In the genomic region with DNA sequence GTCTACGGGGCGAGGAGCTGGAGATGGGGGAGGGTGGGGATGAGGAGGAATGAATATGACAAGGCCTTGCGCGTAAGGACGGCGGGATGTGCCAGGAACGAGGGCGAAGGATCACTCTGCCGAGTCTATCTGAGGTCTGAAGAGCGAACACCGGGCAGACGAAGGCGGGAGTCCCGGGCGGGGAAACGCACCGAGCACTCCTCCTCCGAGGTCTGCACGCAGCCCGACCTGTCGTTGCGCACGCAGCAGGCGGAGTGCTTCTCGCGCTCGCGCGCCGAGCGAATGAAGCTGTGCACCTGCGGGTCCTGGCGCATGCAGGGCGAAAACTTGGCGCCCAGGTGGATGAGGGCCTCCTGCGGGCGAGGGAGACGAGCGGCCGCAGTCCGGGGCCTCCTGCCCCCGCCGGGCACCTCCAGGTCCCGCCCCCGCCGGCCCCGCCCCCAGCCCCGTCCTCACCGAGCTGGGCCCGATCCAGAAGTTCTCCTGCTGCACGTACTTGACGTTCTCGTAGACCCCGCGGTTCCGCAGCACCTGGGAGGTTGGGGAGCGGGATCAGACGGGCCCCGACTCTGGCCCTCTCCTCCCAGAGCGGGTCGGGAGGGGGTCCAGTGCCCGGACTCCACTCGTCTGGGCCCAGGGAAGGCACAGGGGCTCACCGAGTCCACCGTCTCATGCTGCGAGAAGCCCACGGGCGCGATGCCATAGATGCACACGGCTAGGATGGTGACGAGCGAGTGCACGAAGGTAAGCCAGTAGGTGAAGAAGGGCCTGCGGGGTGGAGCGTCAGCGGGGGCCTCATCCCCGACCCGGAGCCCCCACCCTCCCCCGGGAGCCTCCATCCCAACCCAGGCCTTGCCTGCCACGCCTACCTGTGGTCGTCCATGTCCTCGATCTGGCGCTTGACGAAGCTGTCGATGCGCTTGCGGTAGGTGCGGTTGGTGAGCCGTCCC, we compare ENCODE assay signal across 16 cellular contexts. TPM values are rescaled to one million over a fixed set of nuclear protein-coding genes. Genes with fewer than 3 reads are reported as not detected.
DNase-seq lines count a peak whose midpoint lies in the region; ATAC-seq and TF ChIP-seq lines count a peak whose summit lies in the region.
"Had no signal": no experiment of that assay in that cellular context is flagged by ENCODE, and none has a peak within 500 bp of the region (broad histone marks: within the 10 kb centered on the region; RNA-seq: fewer than 3 reads in every experiment).

No MANE protein-coding gene starts in this region.

- H3K9ac ChIP-seq in neuronal stem cell (ENCODE audit: low read depth, low read length, poor library complexity), result peak overlapping the region; percentile 44

- no peak overlapping the region for H3K27ac Mint-ChIP-seq in chondrocyte (ENCODE audit: unreplicated experiment)
- H3K27ac Mint-ChIP-seq: CD4-positive, CD25-positive, alpha-beta regulatory T cell had no signal

- H3K36me3 ChIP-seq in neuronal stem cell (replicated peaks in 1 of 2; ENCODE audit: control insufficient read depth in 2 of 2, insufficient read depth in 2 of 2, low read length in 2 of 2), result peaks cover 68 to 83% of the 10 kb centered on the region in 2 donors
- H3K36me3 ChIP-seq in OCI-LY7 (ENCODE audit: insufficient read depth, low read length), result peaks cover 27% of the 10 kb centered on the region

- WGBS in neuronal stem cell (ENCODE audit: extremely low coverage in 2 of 2, insufficient read length in 2 of 2, insufficient replicate concordance in 1 of 2), 2 donors, result no CpG with 5 or more reads among the region's 89 CpGs

- peaks cover 7% of the 10 kb centered on the region for H3K4me1 Mint-ChIP-seq in chondrocyte (ENCODE audit: low read depth)

- H3K4me1 ChIP-seq in neuronal stem cell (ENCODE audit: control insufficient read depth in 2 of 2, insufficient read depth in 1 of 2, low read depth in 1 of 2, low read length in 2 of 2) (no peaks in the 10 kb centered on the region), OCI-LY7 (ENCODE audit: insufficient read depth, low read length, poor library complexity, severe bottlenecking) (no peaks in the 10 kb centered on the region)
- H3K4me1 ChIP-seq: Caco-2 had no signal

- no peaks in the 10 kb centered on the region for H3K27me3 Mint-ChIP-seq in chondrocyte (ENCODE audit: low read depth)

- H3K36me3 Mint-ChIP-seq in chondrocyte (ENCODE audit: low read depth), result peaks cover 33% of the 10 kb centered on the region

- no peak overlapping the region for H2BK15ac ChIP-seq in neuronal stem cell (ENCODE audit: low read length)

- CTCF ChIA-PET in OCI-LY7 (lab: Charles Lee; ENCODE audit: unreplicated experiment), result no interaction called here

- no peak for TF ChIP-seq CTCF in chondrocyte (IDR thresholded peaks at IDR 0.05)
- no peak for TF ChIP-seq CTCF in OCI-LY7 (conservative IDR thresholded peaks at IDR 0.05; ENCODE audit: low read length)

- no peaks in the 10 kb centered on the region for H4K20me1 ChIP-seq in OCI-LY7 (ENCODE audit: insufficient read depth, low read length)

- no peak for ATAC-seq in GM19395 (IDR thresholded peaks at IDR 0.05; ENCODE audit: unreplicated experiment)

- no peaks in the 10 kb centered on the region for H3K79me1 ChIP-seq in neuronal stem cell (ENCODE audit: low read depth, low read length)

- H4K8ac ChIP-seq in neuronal stem cell (ENCODE audit: low read depth, low read length), result no peak overlapping the region

- H3K9me3 Mint-ChIP-seq in chondrocyte (ENCODE audit: low read depth), result no peaks in the 10 kb centered on the region
- H3K9me3 Mint-ChIP-seq: CD4-positive, CD25-positive, alpha-beta regulatory T cell had no signal

- H3K18ac ChIP-seq in neuronal stem cell (ENCODE audit: low read length), result no peak overlapping the region

- no peak overlapping the region for H3K4me3 Mint-ChIP-seq in chondrocyte (ENCODE audit: unreplicated experiment)

- no peaks in the 10 kb centered on the region for H3K9me2 ChIP-seq in OCI-LY7 (ENCODE audit: insufficient read depth, low read length)

- H3K79me2 ChIP-seq in OCI-LY7 (ENCODE audit: insufficient read depth, low read depth, low read length), result no peaks in the 10 kb centered on the region

- H3K27ac ChIP-seq in neuronal stem cell (replicated peaks; ENCODE audit: low read length) (no peak overlapping the region), OCI-LY7 (ENCODE audit: low read depth, low read length, poor library complexity, severe bottlenecking) (no peak overlapping the region)
- H3K27ac ChIP-seq: PC-9 had no signal

- H2BK5ac ChIP-seq in neuronal stem cell (ENCODE audit: low read length), result no peak overlapping the region

- no peak overlapping the region for H3K23ac ChIP-seq in neuronal stem cell (ENCODE audit: low read depth, low read length, poor library complexity)

- H2AK5ac ChIP-seq in neuronal stem cell (ENCODE audit: low read depth, low read length), result no peak overlapping the region

- H3K4ac ChIP-seq in neuronal stem cell (ENCODE audit: low read length), result no peak overlapping the region

- no peaks in the 10 kb centered on the region for H3K27me3 ChIP-seq in neuronal stem cell (ENCODE audit: control insufficient read depth in 3 of 3, insufficient read depth in 3 of 3, low read depth in 1 of 3, low read length in 3 of 3)
- H3K27me3 ChIP-seq: MG63 had no signal

- H3K14ac ChIP-seq in neuronal stem cell (ENCODE audit: low read length), result no peak overlapping the region

- no TSS peak for BruUV-seq in OCI-LY7 (replicated peaks; lab: Mats Ljungman, UMichigan)

- no peak overlapping the region for H3K4me3 ChIP-seq in neuronal stem cell (ENCODE audit: low read length in 2 of 2)
- H3K4me3 ChIP-seq in OCI-LY7 (ENCODE audit: low read depth, low read length, poor library complexity, severe bottlenecking), result no peak overlapping the region
- H3K4me3 ChIP-seq: MG63, PC-9 had no signal

- POLR2A ChIA-PET in OCI-LY7 (lab: Charles Lee), result no interaction called here

- H2AFZ ChIP-seq in neuronal stem cell (ENCODE audit: low read length) (no peak overlapping the region), OCI-LY7 (ENCODE audit: low read length) (no peak overlapping the region)
- H2AFZ ChIP-seq: PC-9 had no signal

- H3K9me3 ChIP-seq in neuronal stem cell (replicated peaks in 1 of 2; ENCODE audit: control insufficient read depth in 2 of 2, insufficient read depth in 1 of 2, low read depth in 1 of 2, low read length in 2 of 2), result no peaks in the 10 kb centered on the region
- H3K9me3 ChIP-seq in OCI-LY7 (ENCODE audit: low read length), result no peaks in the 10 kb centered on the region
- H3K9me3 ChIP-seq: Caco-2, MG63 had no signal

- no peak overlapping the region for H3K4me2 ChIP-seq in neuronal stem cell (ENCODE audit: insufficient read depth, low read length, poor library complexity, severe bottlenecking)
- no peak overlapping the region for H3K4me2 ChIP-seq in OCI-LY7 (ENCODE audit: low read length)
- H3K4me2 ChIP-seq: PC-9 had no signal

- H2BK120ac ChIP-seq in neuronal stem cell (ENCODE audit: low read depth, low read length), result no peak overlapping the region

- in situ Hi-C loops in G401 (cut with HindIII; ENCODE audit: low sequenced_read_pairs), result no loop called here

- DNase-seq in 8988T (peak; percentile 7), G401 (ENCODE audit: low spot score) (peak; percentile 0), chondrocyte (ENCODE audit: low spot score) (peak; percentile 88), neuronal stem cell (ENCODE audit: low spot score) (no peak), OCI-LY7 (ENCODE audit: low spot score) (no peak), DMS 273 (lab: John Stamatoyannopoulos, UW; ENCODE audit: unreplicated experiment) (no peak)
- DNase-seq: Caco-2; CD4-positive, CD25-positive, alpha-beta regulatory T cell; GOT3; Karpas-422; MG63; NCI-H1092 treated with DMSO at 0.1 percent for 48 hours; NCI-H345; PC-9; SW 1271 had no signal

- intact Hi-C loops in OCI-LY7 (cut with micrococcal nuclease; ENCODE audit: unreplicated experiment), result no loop called here

- H2BK12ac ChIP-seq in neuronal stem cell (ENCODE audit: low read length), result no peak overlapping the region

- no peak overlapping the region for H4K91ac ChIP-seq in neuronal stem cell (ENCODE audit: low read depth, low read length, poor library complexity)

RNA-seq across cellular contexts. Expression of a gene that starts 7.6 kb away (rescaled TPM):
- 53.9 and 57.0 TPM in 2 replicates for total RNA-seq in G401 (2014; rRNA removed; shearing (Covaris generic))
- total RNA-seq in chondrocyte (27.7 to 40.5 TPM (median 28.0 TPM) in 3 replicates), OCI-LY7 (2022) (63.0 and 68.3 TPM in 2 replicates)
- polyA plus RNA-seq in neuronal stem cell (2013, experiment 1 of 2), result 41.3 TPM
- 39.6 TPM for polyA plus RNA-seq in neuronal stem cell (2013, experiment 2 of 2)
- 61.4 and 68.1 TPM in 2 replicates for total RNA-seq in OCI-LY7 (2014; rRNA removed; shearing (Covaris generic))

RNA-seq across cellular contexts. Expression of a gene that starts 7.8 kb away (rescaled TPM):
- 19.2 and 36.9 TPM in 2 replicates for total RNA-seq in G401 (2014; rRNA removed; shearing (Covaris generic))
- total RNA-seq in chondrocyte (7.3 to 11.3 TPM (median 7.5 TPM) in 3 replicates), OCI-LY7 (2022) (73.6 and 74.1 TPM in 2 replicates)
- 26.4 TPM for polyA plus RNA-seq in neuronal stem cell (2013, experiment 1 of 2)
- polyA plus RNA-seq in neuronal stem cell (2013, experiment 2 of 2), result 26.4 TPM
- total RNA-seq in OCI-LY7 (2014; rRNA removed; shearing (Covaris generic)), result 26.2 and 28.6 TPM in 2 replicates

RNA-seq across cellular contexts. Expression of a gene that starts 11.2 kb away (rescaled TPM):
- total RNA-seq in G401 (2014; rRNA removed; shearing (Covaris generic)), result 21.4 and 24.9 TPM in 2 replicates
- total RNA-seq in chondrocyte (52.4 to 55.5 TPM (median 52.7 TPM) in 3 replicates), OCI-LY7 (2022) (0.66 and 0.68 TPM in 2 replicates)
- 30.6 TPM for polyA plus RNA-seq in neuronal stem cell (2013, experiment 1 of 2)
- 27.2 TPM for polyA plus RNA-seq in neuronal stem cell (2013, experiment 2 of 2)
- 0.10 and 0.13 TPM in 2 replicates for total RNA-seq in OCI-LY7 (2014; rRNA removed; shearing (Covaris generic))
- polyA plus RNA-seq: CD4-positive, CD25-positive, alpha-beta regulatory T cell had no signal

RNA-seq across cellular contexts. Expression of a gene that starts 16.8 kb away (rescaled TPM):
- 158 and 323 TPM in 2 replicates for total RNA-seq in G401 (2014; rRNA removed; shearing (Covaris generic))
- 52.6 to 65.4 TPM (median 61.1 TPM) in 3 replicates for total RNA-seq in chondrocyte
- 53.1 TPM for polyA plus RNA-seq in neuronal stem cell (2013, experiment 1 of 2)
- 52.7 TPM for polyA plus RNA-seq in neuronal stem cell (2013, experiment 2 of 2)
- 119 and 126 TPM in 2 replicates for total RNA-seq in OCI-LY7 (2014; rRNA removed; shearing (Covaris generic))
- total RNA-seq in OCI-LY7 (2022), result 54.2 and 58.1 TPM in 2 replicates

Comparison
In these comparisons a context has a peak if more than half of its experiments do, and no peak if none do; other contexts are left out.
1. DNase-seq: peak in 8988T (single experiment), G401 (single experiment) and chondrocyte (single experiment); none in neuronal stem cell (single experiment), OCI-LY7 (single experiment) and DMS 273 (single experiment).
2. RNA of a gene that starts 11.2 kb away (total RNA-seq): 52.4 to 55.5 TPM in chondrocyte and 21.4 to 24.9 TPM in G401; 0.10 to 0.68 TPM in OCI-LY7; every median in the first group is over 10 times any median in the second.